In genomic region chr6:101539510-101540245, GRCh38 we compare ENCODE assay signal across 19 cellular contexts.
DNase-seq lines count a peak whose midpoint lies in the region; ATAC-seq, FAIRE-seq and TF ChIP-seq lines count a peak whose summit lies in the region.
"Had no signal": no experiment of that assay in that cellular context is flagged by ENCODE, and none has a peak within 500 bp of the region (broad histone marks: within the 10 kb centered on the region; RNA-seq: fewer than 3 reads in every experiment).

No MANE protein-coding gene starts in this region.

- no peak for TF ChIP-seq CTCF in BJ (IDR thresholded peaks at IDR 0.05; ENCODE audit: insufficient read depth, low read depth, low read length)
- no peak for TF ChIP-seq CTCF in cardiac fibroblast (IDR thresholded peaks at IDR 0.05; ENCODE audit: low read depth, low read length)
- TF ChIP-seq CTCF in body of pancreas (IDR thresholded peaks at IDR 0.05), result no peak
- TF ChIP-seq CTCF in D721Med (IDR thresholded peaks at IDR 0.05; ENCODE audit: insufficient read depth, missing control alignments), result no peak

- H3K9me3 ChIP-seq in body of pancreas, result no peaks in the 10 kb centered on the region
- H3K9me3 ChIP-seq: left lung, uterus had no signal

- H3K4me1 ChIP-seq in body of pancreas, result no peaks in the 10 kb centered on the region
- H3K4me1 ChIP-seq: left lung, uterus had no signal

- H3K36me3 ChIP-seq in BJ (ENCODE audit: control insufficient read depth, insufficient read depth, low read length), result no peaks in the 10 kb centered on the region
- no peaks in the 10 kb centered on the region for H3K36me3 ChIP-seq in body of pancreas (replicated peaks in 1 of 2; ENCODE audit: insufficient read depth in 1 of 2, low read depth in 2 of 2)
- H3K36me3 ChIP-seq: left lung, uterus had no signal

- TF ChIP-seq POLR2A in body of pancreas (IDR thresholded peaks at IDR 0.05), result no peak

- no peak for ATAC-seq in body of pancreas
- no peak for ATAC-seq in GM19395 (IDR thresholded peaks at IDR 0.05; ENCODE audit: unreplicated experiment)
- ATAC-seq in HG03460 (IDR thresholded peaks at IDR 0.05; ENCODE audit: unreplicated experiment), result no peak
- ATAC-seq: activated naive CD4-positive, alpha-beta T cell treated with anti-CD3 and anti-CD28 coated beads, Interleukin-2, amount 50 U/mL, for 72 hours; left lung had no signal

- H3K4me3 ChIP-seq in BJ (ENCODE audit: low read depth, low read length), result no peak overlapping the region
- H3K4me3 ChIP-seq in cardiac fibroblast (replicated peaks in 1 of 2; ENCODE audit: low read depth in 2 of 2, low read length in 2 of 2), result no peak overlapping the region
- no peak overlapping the region for H3K4me3 ChIP-seq in body of pancreas
- H3K4me3 ChIP-seq: left lung, PC-9, uterus had no signal

- peak; percentile 39 for DNase-seq in BJ (ENCODE audit: low read depth)
- DNase-seq in NCI-H446 treated with DMSO at 0.1 percent for 48 hours (lab: John Stamatoyannopoulos, UW), result peak; percentile 29
- peak; percentile 61 to 83 for DNase-seq in cardiac fibroblast (ENCODE audit: low read depth in 2 of 2)
- DNase-seq in kidney glomerular epithelial cell (lab: John Stamatoyannopoulos, UW), result peak; percentile 38
- no peak for DNase-seq in body of pancreas
- DNase-seq in D721Med (ENCODE audit: insufficient read length, low spot score), result no peak
- DNase-seq: activated CD4-positive, alpha-beta T cell treated with anti-CD3 and anti-CD28 coated beads, Interleukin-2, amount 50 U/mL, for 4 hours; activated T-cell treated with anti-CD3 and anti-CD28 coated beads, Interleukin-2, amount 50 U/mL, for 24 hours; AML-193; cerebellar nuclear complex; left lung; naive B cell; NCI-H510A; PC-9; uterus had no signal

- no peaks in the 10 kb centered on the region for H3K27me3 ChIP-seq in BJ (ENCODE audit: control insufficient read depth, insufficient read depth, low read length)
- H3K27me3 ChIP-seq in body of pancreas, result no peaks in the 10 kb centered on the region
- H3K27me3 ChIP-seq: left lung, uterus had no signal

- intact Hi-C loops in body of pancreas (cut with DNase I), result no loop called here

- POLR2A ChIA-PET in BJ (lab: Charles Lee), result no interaction called here

- 65 to 82% methylated on average over 4 of the region's 4 CpGs for WGBS in body of pancreas, 2 donors

- no peak for FAIRE-seq in D721Med (lab: Jason Lieb, UNC)
- FAIRE-seq: GM18507 had no signal

- H3K27ac ChIP-seq in body of pancreas, result no peak overlapping the region
- H3K27ac ChIP-seq: left lung, PC-9, uterus had no signal

- CTCF ChIA-PET in BJ (lab: Yijun Ruan, JAX), result no interaction called here

Comparison
In these comparisons a context has a peak if more than half of its experiments do, and no peak if none do; other contexts are left out.
1. DNase-seq: peak in BJ (single experiment), NCI-H446 treated with DMSO at 0.1 percent for 48 hours (single experiment), cardiac fibroblast (2 of 2) and kidney glomerular epithelial cell (single experiment); none in body of pancreas (0 of 4) and D721Med (single experiment).